Comparison of ENCODE assay signal across 14 cellular contexts in genomic region chrX:108270280-108270679, GRCh38.
A peak's percentile ranks its signal among the peaks of the same experiment; 100 is the strongest.
DNase-seq lines count a peak whose midpoint lies in the region; ATAC-seq, FAIRE-seq and TF ChIP-seq lines count a peak whose summit lies in the region.
"Had no signal": no experiment of that assay in that cellular context is flagged by ENCODE, and none has a peak within 500 bp of the region (broad histone marks: within the 10 kb centered on the region; RNA-seq: fewer than 3 reads in every experiment).

No MANE protein-coding gene starts in this region.

- FAIRE-seq in GM12891 (lab: Jason Lieb, UNC): no peak
- FAIRE-seq: islet of Langerhans had no signal

- H3K4ac ChIP-seq in mesenchymal stem cell (ENCODE audit: low read depth in 1 of 2, low read length in 2 of 2): peak overlapping the region; percentile 15 to 61

- H3K36me3 ChIP-seq in mesenchymal stem cell (ENCODE audit: control insufficient read depth in 1 of 2, insufficient read depth in 2 of 2, low read depth in 1 of 2, low read length in 2 of 2): no peaks in the 10 kb centered on the region
- H3K36me3 ChIP-seq: gastrocnemius medialis, WERI-Rb-1 had no signal

- no peak overlapping the region for H2BK120ac ChIP-seq in mesenchymal stem cell (ENCODE audit: low read depth, low read length)

- H2BK12ac ChIP-seq in mesenchymal stem cell (ENCODE audit: low read length in 2 of 2): peak overlapping the region in 1 of 2 experiments; percentile 83

- 80% methylated on average over 1 of the region's 1 CpG for WGBS in mesenchymal stem cell

- no peak for TF ChIP-seq POLR2A in GM12891 (IDR thresholded peaks at IDR 0.05; ENCODE audit: low read depth, low read length)

- H2AFZ ChIP-seq in mesenchymal stem cell (ENCODE audit: low read depth, low read length): no peak overlapping the region

- peak overlapping the region in 1 of 2 experiments; percentile 62 for H3K18ac ChIP-seq in mesenchymal stem cell (ENCODE audit: low read depth in 1 of 2, low read length in 2 of 2)

- no peak overlapping the region for H3K23ac ChIP-seq in mesenchymal stem cell (ENCODE audit: low read length in 2 of 2)

- H2AK5ac ChIP-seq in mesenchymal stem cell (ENCODE audit: low read length, severe bottlenecking): no peak overlapping the region

- H3K27me3 ChIP-seq in mesenchymal stem cell (ENCODE audit: control insufficient read depth in 1 of 2, insufficient read depth in 1 of 2, low read length in 2 of 2): peaks cover 0 to 31% of the 10 kb centered on the region in 2 experiments
- H3K27me3 ChIP-seq: gastrocnemius medialis had no signal

- no peak overlapping the region for H4K91ac ChIP-seq in mesenchymal stem cell (ENCODE audit: low read length)

- no peak overlapping the region for H3K14ac ChIP-seq in mesenchymal stem cell (ENCODE audit: low read length in 2 of 2)

- peak overlapping the region; percentile 70 for H2BK5ac ChIP-seq in mesenchymal stem cell (ENCODE audit: low read depth, low read length, poor library complexity, severe bottlenecking)

- peaks cover 2% of the 10 kb centered on the region for H3K9me3 ChIP-seq in mesenchymal stem cell (ENCODE audit: control insufficient read depth, low read length)
- H3K9me3 ChIP-seq: gastrocnemius medialis had no signal

- H2BK15ac ChIP-seq in mesenchymal stem cell (ENCODE audit: low read depth, poor library complexity, severe bottlenecking): no peak overlapping the region

- peaks cover 2% of the 10 kb centered on the region for H3K4me1 ChIP-seq in mesenchymal stem cell (ENCODE audit: control insufficient read depth, insufficient read depth, low read depth, low read length)
- H3K4me1 ChIP-seq: gastrocnemius medialis had no signal

- H3K4me3 ChIP-seq in mesenchymal stem cell (ENCODE audit: insufficient read depth in 1 of 2, low read depth in 1 of 2, low read length in 2 of 2): no peak overlapping the region
- H3K4me3 ChIP-seq: gastrocnemius medialis had no signal

- peak overlapping the region; percentile 77 for H3K27ac ChIP-seq in mesenchymal stem cell (ENCODE audit: low read length, poor library complexity, severe bottlenecking)
- H3K27ac ChIP-seq: gastrocnemius medialis, WERI-Rb-1 had no signal

- no peaks in the 10 kb centered on the region for H3K79me1 ChIP-seq in mesenchymal stem cell (replicated peaks; ENCODE audit: low read length, poor library complexity, severe bottlenecking)

- DNase-seq in DMS79 (lab: John Stamatoyannopoulos, UW) (peak; percentile 76), NCI-H187 (lab: John Stamatoyannopoulos, UW) (peak; percentile 24 to 32), astrocyte of the hippocampus (ENCODE audit: low read depth, low spot score) (peak; percentile 54), mesenchymal stem cell (peak; percentile 7), GM12891 (ENCODE audit: insufficient read length, low spot score) (no peak), left lobe of liver (ENCODE audit: low spot score) (no peak)
- DNase-seq: activated naive CD4-positive, alpha-beta T cell treated with anti-CD3 and anti-CD28 coated beads, Interleukin-2, amount 10 ng/mL, durations not matched to agents 7 days and 5 days; endodermal cell; gastrocnemius medialis; NCI-H1930; WERI-Rb-1 had no signal

- H4K8ac ChIP-seq in mesenchymal stem cell (ENCODE audit: low read length): no peak overlapping the region

- ATAC-seq in GM21515 (IDR thresholded peaks at IDR 0.05; ENCODE audit: unreplicated experiment) (no peak), GM21390 (IDR thresholded peaks at IDR 0.05; ENCODE audit: unreplicated experiment) (no peak), left lobe of liver (no peak)
- ATAC-seq: gastrocnemius medialis had no signal

- no peak overlapping the region for H3K4me2 ChIP-seq in mesenchymal stem cell (ENCODE audit: low read length, poor library complexity, severe bottlenecking)

- H3K9ac ChIP-seq in mesenchymal stem cell (ENCODE audit: low read length): no peak overlapping the region

TF ChIP-seq in GM12891, 5 proteins besides CTCF, POLR2A, EP300 and RAD21:
- TF ChIP-seq PAX5 (IDR thresholded peaks at IDR 0.05; ENCODE audit: insufficient read depth, low read length, severe bottlenecking) (no peak), SPI1 (IDR thresholded peaks at IDR 0.05; ENCODE audit: low read depth, low read length) (no peak), POLR2AphosphoS5 (IDR thresholded peaks at IDR 0.05; ENCODE audit: low read depth, low read length) (no peak), TAF1 (IDR thresholded peaks at IDR 0.05; ENCODE audit: low read depth, low read length) (no peak), POU2F2 (IDR thresholded peaks at IDR 0.05; ENCODE audit: low read depth, low read length) (no peak)

Comparison
In these comparisons a context has a peak if more than half of its experiments do, and no peak if none do; other contexts are left out.
1. DNase-seq: peak in DMS79 (single experiment), NCI-H187 (2 of 2), astrocyte of the hippocampus (single experiment) and mesenchymal stem cell (single experiment); none in GM12891 (single experiment) and left lobe of liver (single experiment).